8 cellular contexts compared by ENCODE assay signal in genomic region chr1:15760520-15761211, GRCh38. TPM values are rescaled to one million over a fixed set of nuclear protein-coding genes. Genes with fewer than 3 reads are reported as not detected.
DNase-seq lines count a peak whose midpoint lies in the region; ATAC-seq, FAIRE-seq and TF ChIP-seq lines count a peak whose summit lies in the region.

No MANE protein-coding gene starts in this region.

- no peaks in the 10 kb centered on the region for H3K9me3 ChIP-seq in HUES64 (ENCODE audit: insufficient read depth, low read depth, low read length)
- H3K9me3 ChIP-seq in duodenal mucosa (ENCODE audit: control insufficient read depth in 1 of 2, low read length in 2 of 2), result no peaks in the 10 kb centered on the region
- no peaks in the 10 kb centered on the region for H3K9me3 ChIP-seq in right lobe of liver
- H3K9me3 ChIP-seq in tibial nerve, result no peaks in the 10 kb centered on the region

- no peak for FAIRE-seq in D721Med (lab: Jason Lieb, UNC)

- 45% methylated on average over 12 of the region's 12 CpGs for WGBS in HUES64
- 77% methylated on average over 2 of the region's 12 CpGs for WGBS in right lobe of liver (ENCODE audit: insufficient coverage, low coverage, low lambda C conversion rate, missing lambda C conversion rate)
- 25 to 30% methylated on average over 12 of the region's 12 CpGs for WGBS in tibial nerve, 2 donors

- DNase-seq in right lobe of liver (no peak), tibial nerve (ENCODE audit: low spot score in 2 of 2) (no peak), NCI-H2107 (lab: John Stamatoyannopoulos, UW) (no peak), left colon (no peak), D721Med (ENCODE audit: insufficient read length, low spot score) (no peak)

- peaks cover 23% of the 10 kb centered on the region for H3K36me3 ChIP-seq in HUES64 (ENCODE audit: insufficient read depth, low read length)
- H3K36me3 ChIP-seq in duodenal mucosa (ENCODE audit: control insufficient read depth in 1 of 2, insufficient read depth in 2 of 2, low read length in 2 of 2), result peaks cover 6 to 12% of the 10 kb centered on the region in 2 donors
- no peaks in the 10 kb centered on the region for H3K36me3 ChIP-seq in right lobe of liver
- peaks cover 0 to 3% (median 0%) of the 10 kb centered on the region in 3 donors for H3K36me3 ChIP-seq in tibial nerve

- ATAC-seq in right lobe of liver, result peak in 3 of 4 donors; percentile 4 to 26 (median 5)
- no peak for ATAC-seq in HG03097 (IDR thresholded peaks at IDR 0.05; ENCODE audit: low FRiP score, unreplicated experiment)
- ATAC-seq in left colon, result no peak

- TF ChIP-seq CTCF in right lobe of liver (IDR thresholded peaks at IDR 0.05) (no peak), tibial nerve (IDR thresholded peaks at IDR 0.05) (no peak), D721Med (IDR thresholded peaks at IDR 0.05; ENCODE audit: insufficient read depth, missing control alignments) (no peak)

- H3K9ac ChIP-seq in HUES64 (ENCODE audit: low read depth, low read length) (peak overlapping the region; percentile 39; the same call in 1 of the 2 replicates), duodenal mucosa (ENCODE audit: low read depth in 1 of 2, low read length in 2 of 2) (peak overlapping the region; percentile 18 to 19)

- peak in 1 of 2 donors; percentile 17 for TF ChIP-seq EP300 in tibial nerve (IDR thresholded peaks at IDR 0.05)

- intact Hi-C loops in right lobe of liver (cut with DNase I), result no loop called here
- intact Hi-C loops in left colon (cut with DNase I, micrococcal nuclease), result no loop called here

- H3K4me3 ChIP-seq in HUES64 (ENCODE audit: low read length) (peak overlapping the region; percentile 85), duodenal mucosa (ENCODE audit: low read depth in 1 of 2, low read length in 2 of 2) (peak overlapping the region in 1 of 2 donors; percentile 15), right lobe of liver (no peak overlapping the region), tibial nerve (peak overlapping the region in 2 of 4 donors; percentile 2 to 4)

- no peaks in the 10 kb centered on the region for H3K27me3 ChIP-seq in HUES64 (ENCODE audit: insufficient read depth, low read length)
- H3K27me3 ChIP-seq in duodenal mucosa (ENCODE audit: control insufficient read depth in 1 of 2, insufficient read depth in 2 of 2, low read length in 2 of 2), result no peaks in the 10 kb centered on the region
- H3K27me3 ChIP-seq in right lobe of liver, result no peaks in the 10 kb centered on the region
- H3K27me3 ChIP-seq in tibial nerve, result peaks cover 0 to 39% of the 10 kb centered on the region in 2 donors

- H3K27ac ChIP-seq in HUES64 (ENCODE audit: low read depth, low read length), result peak overlapping the region; percentile 39
- peak overlapping the region; percentile 36 for H3K27ac ChIP-seq in duodenal mucosa (ENCODE audit: low read depth, low read length)
- H3K27ac ChIP-seq in right lobe of liver, result peak overlapping the region in 2 of 3 donors; percentile 4 to 5
- H3K27ac ChIP-seq in tibial nerve, result peak overlapping the region in 3 of 4 donors; percentile 57 to 82 (median 80)

- peaks cover 34% of the 10 kb centered on the region for H3K4me1 ChIP-seq in HUES64 (ENCODE audit: insufficient read depth, low read length)
- peaks cover 41 to 43% of the 10 kb centered on the region in 2 donors for H3K4me1 ChIP-seq in duodenal mucosa (ENCODE audit: control insufficient read depth in 1 of 2, insufficient read depth in 2 of 2, low read length in 2 of 2)
- peaks cover 0 to 6% (median 0%) of the 10 kb centered on the region in 4 donors for H3K4me1 ChIP-seq in right lobe of liver
- peaks cover 0 to 53% (median 24%) of the 10 kb centered on the region in 4 donors for H3K4me1 ChIP-seq in tibial nerve

- TF ChIP-seq POLR2A in right lobe of liver (IDR thresholded peaks at IDR 0.05), result no peak
- no peak for TF ChIP-seq POLR2A in tibial nerve (IDR thresholded peaks at IDR 0.05)

RNA-seq across cellular contexts. Expression of gene FBLIM1, which starts 2.1 kb away (rescaled TPM):
- 41.9 TPM for polyA plus RNA-seq in HUES64 (2013, experiment 1 of 2)
- polyA plus RNA-seq in HUES64 (2013, experiment 2 of 2), result 40.9 TPM
- 10 to 100 TPM in 1 of 6 experiments, 1 to 10 TPM in 5; 4.0 to 13.1 (median 6.0) TPM for total RNA-seq in right lobe of liver
- 10 to 100 TPM; 33.3 to 46.5 (median 44.1) TPM for total RNA-seq in tibial nerve
- total RNA-seq in left colon, result 100 to 1,000 TPM; 275 to 294 TPM

RNA-seq across cellular contexts. Expression of gene TMEM82, which starts 18.4 kb away (rescaled TPM):
- polyA plus RNA-seq in HUES64 (2013, experiment 1 of 2), result 0.50 TPM
- 0.57 TPM for polyA plus RNA-seq in HUES64 (2013, experiment 2 of 2)
- 10 to 100 TPM; 15.8 to 33.5 (median 19.1) TPM for total RNA-seq in right lobe of liver
- not detected for total RNA-seq in tibial nerve
- total RNA-seq in left colon, result 10 to 100 TPM; 13.1 to 18.6 TPM

RNA-seq across cellular contexts. Expression of gene SLC25A34, which starts 24.6 kb away (rescaled TPM):
- polyA plus RNA-seq in HUES64 (2013, experiment 1 of 2), result 0.20 TPM
- 0.38 TPM for polyA plus RNA-seq in HUES64 (2013, experiment 2 of 2)
- total RNA-seq in right lobe of liver, result 10 to 100 TPM in 1 of 6 experiments, 1 to 10 TPM in 4, under 1 TPM in 1; 0.69 to 11.6 (median 3.2) TPM
- 10 to 100 TPM in 1 of 4 donors, 1 to 10 TPM in 3; 2.8 to 23.7 (median 3.3) TPM for total RNA-seq in tibial nerve
- 10 to 100 TPM in 1 of 2 donors, 1 to 10 TPM in 1; 7.9 to 22.6 TPM for total RNA-seq in left colon

RNA-seq across cellular contexts. Expression of gene UQCRHL, which starts 46.8 kb away (rescaled TPM):
- polyA plus RNA-seq in HUES64 (2013, experiment 1 of 2), result 5.2 TPM
- polyA plus RNA-seq in HUES64 (2013, experiment 2 of 2), result 7.3 TPM
- total RNA-seq in right lobe of liver, result 1 to 10 TPM in 2 of 6 experiments, under 1 TPM in 4; 0.42 to 1.1 (median 0.51) TPM
- 1 to 10 TPM; 1.1 to 2.5 (median 1.4) TPM for total RNA-seq in tibial nerve
- total RNA-seq in left colon, result 1 to 10 TPM; 2.2 to 2.6 TPM

Comparison
In these comparisons a context has a peak if more than half of its experiments do, and no peak if none do; other contexts are left out.
1. H3K27ac ChIP-seq: peak in every context shown above with its lines; median percentile 80 in tibial nerve; 39 in HUES64; 36 in duodenal mucosa; 4 in right lobe of liver.
2. ATAC-seq: peak in right lobe of liver (3 of 4); none in HG03097 (single experiment) and left colon (single experiment).
3. RNA of gene FBLIM1, which starts 2.1 kb away (total RNA-seq): 275 to 294 TPM in left colon; 33.3 to 46.5 TPM in tibial nerve and 4.0 to 13.1 TPM in right lobe of liver; every median in the first group is over 4 times any median in the second.
4. RNA of gene TMEM82, which starts 18.4 kb away (total RNA-seq): 15.8 to 33.5 TPM in right lobe of liver and 13.1 to 18.6 TPM in left colon; not detected in tibial nerve; every median in the first group is over 10 times any median in the second.